9 cellular contexts compared by ENCODE assay signal in the genomic region with DNA sequence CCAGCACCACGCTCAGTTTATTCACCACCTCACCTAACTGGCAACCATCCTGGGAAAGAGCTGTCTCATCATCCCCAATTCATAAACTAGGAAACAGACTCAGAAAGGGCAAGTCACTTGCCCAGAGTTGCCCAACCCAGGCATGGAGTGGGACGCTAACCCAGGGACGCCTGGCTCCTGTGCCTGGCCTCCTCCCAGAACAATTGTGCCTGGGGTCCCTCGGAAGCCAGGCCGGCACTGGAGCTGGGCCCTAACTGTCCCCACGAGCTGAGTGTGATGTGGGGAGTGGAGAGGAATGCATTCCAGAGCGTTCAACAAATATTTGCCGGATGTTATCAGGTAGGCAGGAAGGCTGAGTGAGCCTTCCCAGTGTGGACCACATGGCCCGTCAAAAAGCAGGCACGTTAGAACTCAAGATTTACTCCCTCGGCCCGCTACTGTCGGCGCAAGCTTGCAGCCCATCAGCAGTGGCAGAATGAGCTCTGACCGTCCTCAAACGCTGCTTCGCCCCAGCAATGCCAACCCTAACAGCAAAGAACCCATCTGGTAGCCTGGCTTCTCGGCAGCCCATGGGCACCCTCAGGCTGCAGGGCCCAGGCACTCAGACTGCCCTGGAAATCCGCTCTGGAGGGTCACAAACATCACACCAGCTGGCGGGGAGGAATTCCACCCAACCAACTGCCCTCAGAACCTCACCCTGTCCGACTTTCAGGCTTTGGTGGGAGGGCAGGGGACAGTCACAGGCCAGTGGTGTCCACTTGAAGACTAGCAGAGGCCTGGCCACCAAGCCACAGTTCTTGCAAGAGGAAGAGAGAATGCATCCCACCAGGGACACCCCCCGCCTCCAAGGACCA. TPM values are rescaled to one million over a fixed set of nuclear protein-coding genes. Genes with fewer than 3 reads are reported as not detected.
DNase-seq lines count a peak whose midpoint lies in the region; ATAC-seq and TF ChIP-seq lines count a peak whose summit lies in the region.
"Had no signal": no experiment of that assay in that cellular context is flagged by ENCODE, and none has a peak within 500 bp of the region (broad histone marks: within the 10 kb centered on the region; RNA-seq: fewer than 3 reads in every experiment).

No MANE protein-coding gene starts in this region.

- intact Hi-C loops in mucosa of descending colon (cut with DNase I, micrococcal nuclease): no loop called here

- CTCF ChIA-PET in activated CD8-positive, alpha-beta memory T cell treated with anti-CD3 and anti-CD28 coated beads, Interleukin-2, amount 10 ng/mL, durations not matched to agents 7 days and 5 days (lab: Charles Lee): interaction anchor here (0.9 to 2.1 kb wide), 9 partner anchors 9 to 114 kb away, joined by 3 to 9 read pairs (median 5); no protein-coding TSS in a partner anchor

- no peaks in the 10 kb centered on the region for H3K27me3 ChIP-seq in mucosa of stomach (ENCODE audit: control insufficient read depth, insufficient read depth, low read length)
- no peaks in the 10 kb centered on the region for H3K27me3 ChIP-seq in BE2C

- no peak for DNase-seq in activated CD8-positive, alpha-beta memory T cell treated with anti-CD3 and anti-CD28 coated beads, Interleukin-2, amount 10 ng/mL, durations not matched to agents 7 days and 5 days
- no peak for DNase-seq in activated CD8-positive, alpha-beta memory T cell treated with anti-CD3 and anti-CD28 coated beads, Interleukin-2, amount 50 U/mL, for 4 hours
- DNase-seq in type B pancreatic cell (ENCODE audit: extremely low spot score, unreplicated experiment) (no peak), mucosa of descending colon (no peak), BE2C (no peak)
- no peak for DNase-seq in stimulated activated CD8-positive, alpha-beta memory T cell treated with anti-CD3 and anti-CD28 coated beads, Interleukin-4, amount 100 ng/mL, for 48 hours
- DNase-seq: NK-92 treated with Interleukin-12 subunit alpha and Interleukin-12 subunit beta, amount 100 ng/mL, for 24 hours had no signal

- H3K36me3 ChIP-seq in mucosa of stomach (ENCODE audit: control insufficient read depth, insufficient read depth, low read length) (no peaks in the 10 kb centered on the region), mucosa of descending colon (ENCODE audit: low read depth) (no peaks in the 10 kb centered on the region), BE2C (peaks cover 9% of the 10 kb centered on the region)

- peaks cover 87% of the 10 kb centered on the region for H3K4me1 Mint-ChIP-seq in activated CD8-positive, alpha-beta memory T cell treated with anti-CD3 and anti-CD28 coated beads, Interleukin-2, amount 10 ng/mL, durations not matched to agents 7 days and 5 days
- H3K4me1 Mint-ChIP-seq in type B pancreatic cell (ENCODE audit: unreplicated experiment): peaks cover 52% of the 10 kb centered on the region

- peaks cover 50% of the 10 kb centered on the region for H3K36me3 Mint-ChIP-seq in activated CD8-positive, alpha-beta memory T cell treated with anti-CD3 and anti-CD28 coated beads, Interleukin-2, amount 10 ng/mL, durations not matched to agents 7 days and 5 days
- peaks cover 10% of the 10 kb centered on the region for H3K36me3 Mint-ChIP-seq in type B pancreatic cell

- H3K9me3 Mint-ChIP-seq in activated CD8-positive, alpha-beta memory T cell treated with anti-CD3 and anti-CD28 coated beads, Interleukin-2, amount 10 ng/mL, durations not matched to agents 7 days and 5 days (ENCODE audit: low read depth): no peaks in the 10 kb centered on the region
- no peaks in the 10 kb centered on the region for H3K9me3 Mint-ChIP-seq in type B pancreatic cell

- H3K9me3 ChIP-seq in mucosa of stomach (ENCODE audit: control insufficient read depth, low read length) (no peaks in the 10 kb centered on the region), mucosa of descending colon (no peaks in the 10 kb centered on the region), BE2C (no peaks in the 10 kb centered on the region)

- no peak for TF ChIP-seq CTCF in type B pancreatic cell (conservative IDR thresholded peaks at IDR 0.05)
- TF ChIP-seq CTCF in mucosa of descending colon (IDR thresholded peaks at IDR 0.05): no peak
- TF ChIP-seq CTCF in BE2C (IDR thresholded peaks at IDR 0.05; ENCODE audit: low read depth, low read length): no peak

- peak overlapping the region; percentile 32 for H3K4me3 Mint-ChIP-seq in activated CD8-positive, alpha-beta memory T cell treated with anti-CD3 and anti-CD28 coated beads, Interleukin-2, amount 10 ng/mL, durations not matched to agents 7 days and 5 days
- H3K4me3 Mint-ChIP-seq in type B pancreatic cell: peak overlapping the region; percentile 67

- peak overlapping the region; percentile 85 for H3K27ac ChIP-seq in cingulate gyrus (ENCODE audit: low read depth, low read length)

- peak overlapping the region; percentile 73 for H3K9ac ChIP-seq in mucosa of stomach (ENCODE audit: low read length)

- H3K27me3 Mint-ChIP-seq in activated CD8-positive, alpha-beta memory T cell treated with anti-CD3 and anti-CD28 coated beads, Interleukin-2, amount 10 ng/mL, durations not matched to agents 7 days and 5 days: no peaks in the 10 kb centered on the region
- no peaks in the 10 kb centered on the region for H3K27me3 Mint-ChIP-seq in type B pancreatic cell

- H3K27ac Mint-ChIP-seq in activated CD8-positive, alpha-beta memory T cell treated with anti-CD3 and anti-CD28 coated beads, Interleukin-2, amount 10 ng/mL, durations not matched to agents 7 days and 5 days: peak overlapping the region; percentile 86
- H3K27ac Mint-ChIP-seq in type B pancreatic cell: peak overlapping the region; percentile 96

- H3K4me1 ChIP-seq in mucosa of stomach (ENCODE audit: control insufficient read depth, insufficient read depth, low read length): peaks cover 71% of the 10 kb centered on the region
- peaks cover 42% of the 10 kb centered on the region for H3K4me1 ChIP-seq in mucosa of descending colon (ENCODE audit: low read depth)
- H3K4me1 ChIP-seq in BE2C: no peaks in the 10 kb centered on the region

- ATAC-seq in activated CD8-positive, alpha-beta memory T cell treated with anti-CD3 and anti-CD28 coated beads, Interleukin-2, amount 10 ng/mL, durations not matched to agents 7 days and 5 days: no peak
- no peak for ATAC-seq in mucosa of descending colon

- H3K4me3 ChIP-seq in mucosa of stomach (ENCODE audit: low read length) (no peak overlapping the region), mucosa of descending colon (no peak overlapping the region), BE2C (ENCODE audit: low read depth, low read length) (no peak overlapping the region)

RNA-seq across cellular contexts. Expression of a gene that starts 35.6 kb away (rescaled TPM):
- total RNA-seq in activated CD8-positive, alpha-beta memory T cell treated with anti-CD3 and anti-CD28 coated beads, Interleukin-2, amount 10 ng/mL, durations not matched to agents 7 days and 5 days: 100 to 1,000 TPM; 695 to 913 TPM
- total RNA-seq in type B pancreatic cell (ENCODE audit: low replicate concordance) (277 and 364 TPM in 2 replicates), mucosa of descending colon (100 to 1,000 TPM; 501 to 831 (median 599) TPM)
- polyA plus RNA-seq in BE2C (2012; ENCODE audit: insufficient read depth, insufficient read length, low read depth): 101 TPM
